Comparison of ENCODE assay signal across 23 cellular contexts in the genomic region with DNA sequence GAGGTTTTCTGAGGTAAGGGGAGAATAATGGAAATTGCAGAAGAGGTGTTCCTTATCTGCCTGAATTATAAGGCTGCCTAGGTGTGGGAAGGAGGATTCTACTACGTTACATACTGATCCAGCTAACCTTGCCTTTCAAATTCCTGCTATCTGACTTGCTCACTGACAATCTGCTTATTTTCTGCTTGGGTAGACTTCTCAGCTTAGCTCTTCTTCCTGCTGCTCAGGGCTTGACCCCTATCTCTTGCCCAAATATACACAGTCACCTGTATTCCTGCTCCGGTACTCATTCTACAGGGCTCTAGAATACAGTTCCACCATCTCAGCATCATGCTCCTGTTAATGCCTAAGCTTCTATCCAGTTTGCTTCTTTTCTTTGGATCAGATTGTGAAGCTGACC.
A peak's percentile ranks its signal among the peaks of the same experiment; 100 is the strongest.
DNase-seq lines count a peak whose midpoint lies in the region; ATAC-seq and TF ChIP-seq lines count a peak whose summit lies in the region.
"Had no signal": no experiment of that assay in that cellular context is flagged by ENCODE, and none has a peak within 500 bp of the region (broad histone marks: within the 10 kb centered on the region; RNA-seq: fewer than 3 reads in every experiment).

No MANE protein-coding gene starts in this region.

- H3K4me3 ChIP-seq in GM23338: no peak overlapping the region
- H3K4me3 ChIP-seq in mesendoderm (ENCODE audit: low read length): no peak overlapping the region
- H3K4me3 ChIP-seq: A549; BLaER1 treated with 17β-estradiol and CSF1 and Interleukin-3, amounts not matched to agents 10 nM and 100 nM; GM23248; HAP-1 had no signal

- no peak overlapping the region for H2AK5ac ChIP-seq in mesendoderm (ENCODE audit: low read length)

- ATAC-seq in GM23338 (no peak), HG03196 (IDR thresholded peaks at IDR 0.05; ENCODE audit: unreplicated experiment) (no peak)
- ATAC-seq: A549 had no signal

- peak overlapping the region; percentile 11; the same call in 1 of the 2 replicates for H2AFZ ChIP-seq in GM23338
- H2AFZ ChIP-seq: GM23248 had no signal

- H3K36me3 ChIP-seq in GM23338 (ENCODE audit: insufficient read depth) (no peaks in the 10 kb centered on the region), mesendoderm (ENCODE audit: control insufficient read depth, insufficient read depth, low read length) (no peaks in the 10 kb centered on the region)
- H3K36me3 ChIP-seq: BE2C; BLaER1 treated with 17β-estradiol and CSF1 and Interleukin-3, amounts not matched to agents 10 nM and 100 nM; HAP-1 had no signal

- no peaks in the 10 kb centered on the region for H3K79me1 ChIP-seq in mesendoderm (ENCODE audit: low read length)

- DNase-seq in GM23338 (ENCODE audit: low spot score): no peak
- peak; percentile 67 for DNase-seq in cerebellar cortex (ENCODE audit: low spot score)
- DNase-seq in mesendoderm: peak; percentile 47
- DNase-seq in T-helper 9 cell: no peak
- DNase-seq in NCI-H2196 treated with DMSO at 0.1 percent for 48 hours (lab: John Stamatoyannopoulos, UW; ENCODE audit: unreplicated experiment): no peak
- no peak for DNase-seq in activated CD4-positive, alpha-beta T cell treated with anti-CD3 and anti-CD28 coated beads, Interleukin-2, amount 50 U/mL, for 4 hours
- DNase-seq: 8988T; ACHN; AML-193; BE2C; CD4-positive, alpha-beta T cell; CD8-positive, alpha-beta memory T cell; DMS 273 treated with DMSO at 0.1 percent for 48 hours; DMS79; EL; GF-D8; GM23248; HFFc6 had no signal

- peak overlapping the region; percentile 36 for H3K4ac ChIP-seq in mesendoderm (ENCODE audit: low read depth, low read length)

- H4K20me1 ChIP-seq in GM23338 (replicated peaks; ENCODE audit: insufficient read depth): no peaks in the 10 kb centered on the region
- H4K20me1 ChIP-seq: BLaER1 treated with 17β-estradiol and CSF1 and Interleukin-3, amounts not matched to agents 10 nM and 100 nM had no signal

- H3K27me3 ChIP-seq in GM23338 (ENCODE audit: insufficient read depth) (no peaks in the 10 kb centered on the region), mesendoderm (ENCODE audit: insufficient read depth, low read length, poor library complexity) (no peaks in the 10 kb centered on the region)
- H3K27me3 ChIP-seq: BE2C; BLaER1 treated with 17β-estradiol and CSF1 and Interleukin-3, amounts not matched to agents 10 nM and 100 nM had no signal

- H3K27ac Mint-ChIP-seq in GM23338: peak overlapping the region; percentile 44; the same call in 1 of the 2 replicates
- H3K27ac Mint-ChIP-seq: CD14-positive monocyte; CD4-positive, alpha-beta T cell; CD8-positive, alpha-beta memory T cell; HFFc6 had no signal

- H3K79me2 ChIP-seq in GM23338 (replicated peaks; ENCODE audit: insufficient read depth): no peaks in the 10 kb centered on the region
- no peaks in the 10 kb centered on the region for H3K79me2 ChIP-seq in mesendoderm (ENCODE audit: control insufficient read depth, insufficient read depth, low read length)

- no CpG with 5 or more reads among the region's 2 CpGs for WGBS in mesendoderm (ENCODE audit: extremely low coverage, insufficient coverage, low lambda C conversion rate)

- peak overlapping the region; percentile 35 for H2BK120ac ChIP-seq in mesendoderm (ENCODE audit: low read depth, low read length)

- peak overlapping the region; percentile 17 for H3K56ac ChIP-seq in mesendoderm (ENCODE audit: low read length)

- peaks cover 27% of the 10 kb centered on the region for H3K4me1 ChIP-seq in GM23338 (ENCODE audit: insufficient read depth)
- H3K4me1 ChIP-seq in mesendoderm (ENCODE audit: control insufficient read depth, low read depth, low read length): peaks cover 5% of the 10 kb centered on the region
- H3K4me1 ChIP-seq: A549, BE2C, HAP-1 had no signal

- H3K27me3 Mint-ChIP-seq in GM23338 (ENCODE audit: insufficient read depth, low read depth, poor library complexity): peaks cover 2% of the 10 kb centered on the region
- H3K27me3 Mint-ChIP-seq: CD4-positive, alpha-beta T cell; CD8-positive, alpha-beta memory T cell had no signal

- no peak overlapping the region for H3K4me2 ChIP-seq in GM23338
- H3K4me2 ChIP-seq in mesendoderm (ENCODE audit: low read length): no peak overlapping the region
- H3K4me2 ChIP-seq: A549; BLaER1 treated with 17β-estradiol and CSF1 and Interleukin-3, amounts not matched to agents 10 nM and 100 nM had no signal

- H4K5ac ChIP-seq in mesendoderm (ENCODE audit: low read length): no peak overlapping the region

- H3F3A ChIP-seq in GM23338 (replicated peaks; ENCODE audit: low read depth): no peaks in the 10 kb centered on the region

- H3K18ac ChIP-seq in mesendoderm (ENCODE audit: low read length): peak overlapping the region; percentile 83

- H3K9me2 ChIP-seq in GM23338 (ENCODE audit: insufficient read depth): no peaks in the 10 kb centered on the region; the same call in 1 of the 2 replicates

- no peak overlapping the region for H3K4me3 Mint-ChIP-seq in GM23338
- H3K4me3 Mint-ChIP-seq: CD14-positive monocyte; CD4-positive, alpha-beta T cell; CD8-positive, alpha-beta memory T cell; HFFc6 had no signal

- no peak overlapping the region for H4K8ac ChIP-seq in mesendoderm (ENCODE audit: low read depth, low read length)

- H2BK5ac ChIP-seq in mesendoderm (ENCODE audit: low read length): no peak overlapping the region

- H3K23ac ChIP-seq in mesendoderm (ENCODE audit: low read length): no peak overlapping the region

- no peak for TF ChIP-seq CTCF in GM23338 (conservative IDR thresholded peaks at IDR 0.05; ENCODE audit: low read depth in 2 of 2)

- peaks cover 19% of the 10 kb centered on the region for H3K4me1 Mint-ChIP-seq in GM23338
- H3K4me1 Mint-ChIP-seq: CD14-positive monocyte; CD8-positive, alpha-beta memory T cell had no signal

- no peak overlapping the region for H2BK15ac ChIP-seq in mesendoderm (replicated peaks; ENCODE audit: low read depth)

- no peak overlapping the region for H3K9ac ChIP-seq in mesendoderm (ENCODE audit: low read length)
- H3K9ac ChIP-seq: BLaER1 treated with 17β-estradiol and CSF1 and Interleukin-3, amounts not matched to agents 10 nM and 100 nM; GM23248 had no signal

- no peaks in the 10 kb centered on the region for H3K9me3 Mint-ChIP-seq in GM23338

- H3K27ac ChIP-seq in GM23338 (ENCODE audit: low read depth) (no peak overlapping the region), mesendoderm (ENCODE audit: low read depth, low read length) (no peak overlapping the region)
- H3K27ac ChIP-seq: A549; BLaER1 treated with 17β-estradiol and CSF1 and Interleukin-3, amounts not matched to agents 10 nM and 100 nM; GM23248 had no signal

- H3K36me3 Mint-ChIP-seq in GM23338 (ENCODE audit: low read depth): no peaks in the 10 kb centered on the region
- H3K36me3 Mint-ChIP-seq: CD14-positive monocyte had no signal

TF ChIP-seq in GM23338, 12 proteins besides CTCF, POLR2A, EP300 and RAD21 (continues in another document):
- no peak for TF ChIP-seq ZNF114 (CRISPR knock-in tag; IDR thresholded peaks at IDR 0.05)

Comparison
In these comparisons a context has a peak if more than half of its experiments do, and no peak if none do; other contexts are left out.
1. DNase-seq: peak in cerebellar cortex (single experiment) and mesendoderm (single experiment); none in GM23338 (single experiment), T-helper 9 cell (single experiment), NCI-H2196 treated with DMSO at 0.1 percent for 48 hours (single experiment) and activated CD4-positive, alpha-beta T cell treated with anti-CD3 and anti-CD28 coated beads, Interleukin-2, amount 50 U/mL, for 4 hours (0 of 2).